ENCODE assay signal across 23 cellular contexts in genomic region chr3:113795693-113796092, GRCh38. TPM values are rescaled to one million over a fixed set of nuclear protein-coding genes. Genes with fewer than 3 reads are reported as not detected.
DNase-seq lines count a peak whose midpoint lies in the region; FAIRE-seq and TF ChIP-seq lines count a peak whose summit lies in the region.
"Had no signal": no experiment of that assay in that cellular context is flagged by ENCODE, and none has a peak within 500 bp of the region (broad histone marks: within the 10 kb centered on the region; RNA-seq: fewer than 3 reads in every experiment).

No MANE protein-coding gene starts in this region.

- H3K4me1 ChIP-seq in A673 (ENCODE audit: insufficient read depth, low read length, poor library complexity, severe bottlenecking) (no peaks in the 10 kb centered on the region), endodermal cell (ENCODE audit: control insufficient read depth, insufficient read depth, low read length) (no peaks in the 10 kb centered on the region)
- H3K4me1 ChIP-seq: SJCRH30 had no signal

- CTCF ChIA-PET in A673 (lab: Charles Lee): no interaction called here

- H3K27ac Mint-ChIP-seq in endodermal cell (no peak overlapping the region), mesothelial cell of epicardium (no peak overlapping the region)

- H3K27me3 Mint-ChIP-seq in endodermal cell (ENCODE audit: insufficient read depth) (no peaks in the 10 kb centered on the region), mesothelial cell of epicardium (ENCODE audit: low read depth) (no peaks in the 10 kb centered on the region)
- H3K27me3 Mint-ChIP-seq: CD4-positive, alpha-beta memory T cell had no signal

- DNase-seq in A673 (ENCODE audit: low spot score): no peak
- no peak for DNase-seq in RCC 7860 (ENCODE audit: low spot score)
- DNase-seq in endodermal cell: no peak
- no peak for DNase-seq in mesothelial cell of epicardium (ENCODE audit: low spot score in 2 of 2, unreplicated experiment in 2 of 2)
- no peak for DNase-seq in NK-92 treated with Interleukin-12 subunit alpha and Interleukin-12 subunit beta, amount 100 ng/mL, for 24 hours (lab: John Stamatoyannopoulos, UW)
- no peak for DNase-seq in KBM-7
- DNase-seq in activated CD4-positive, alpha-beta T cell treated with anti-CD3 and anti-CD28 coated beads for 48 hours: no peak
- DNase-seq: AML-193; C1 segment of cervical spinal cord; CD4-positive, alpha-beta memory T cell; COR-L47; DMS53; GM23248; H7; Karpas-422; NCI-H1092; NCI-H1417 treated with DMSO at 0.1 percent for 48 hours; NCI-H1694 treated with DMSO at 0.1 percent for 48 hours; NCI-H2081; NCI-H2227 treated with DMSO at 0.1 percent for 48 hours; NCI-H526 treated with DMSO at 0.1 percent for 48 hours; OCI-M1; SJCRH30 had no signal

- WGBS in endodermal cell (ENCODE audit: insufficient coverage in 1 of 2, insufficient read length in 1 of 2), 2 experiments: 100% methylated on average over 3 of the region's 4 CpGs; no CpG with 5 or more reads in 1 of the 2 experiments

- in situ Hi-C loops in KBM-7 (cut with MboI; ENCODE audit: low pct_unique_long_range_greater_than_20kb, low sequenced_read_pairs): no loop called here

- no peak overlapping the region for H3K4me3 ChIP-seq in A673 (ENCODE audit: low read depth, low read length, poor library complexity, severe bottlenecking)
- no peak overlapping the region for H3K4me3 ChIP-seq in endodermal cell (ENCODE audit: low read length)
- H3K4me3 ChIP-seq: GM23248, SJCRH30 had no signal

- H3K9me3 Mint-ChIP-seq in endodermal cell (no peaks in the 10 kb centered on the region), mesothelial cell of epicardium (no peaks in the 10 kb centered on the region)
- H3K9me3 Mint-ChIP-seq: CD4-positive, alpha-beta memory T cell had no signal

- H3K27ac ChIP-seq in A673 (ENCODE audit: low read depth, low read length, poor library complexity, severe bottlenecking) (no peak overlapping the region), endodermal cell (ENCODE audit: low read depth, low read length) (no peak overlapping the region)
- H3K27ac ChIP-seq: GM23248, SJCRH30 had no signal

- peaks cover 27% of the 10 kb centered on the region for H3K36me3 Mint-ChIP-seq in endodermal cell (ENCODE audit: low read depth)
- peaks cover 27% of the 10 kb centered on the region for H3K36me3 Mint-ChIP-seq in mesothelial cell of epicardium

- H3K4me1 Mint-ChIP-seq in endodermal cell (no peaks in the 10 kb centered on the region), mesothelial cell of epicardium (no peaks in the 10 kb centered on the region)
- H3K4me1 Mint-ChIP-seq: CD4-positive, alpha-beta memory T cell had no signal

- H3K9ac ChIP-seq in endodermal cell (ENCODE audit: extremely low read depth, low read length, poor library complexity, severe bottlenecking): no peak overlapping the region
- H3K9ac ChIP-seq: GM23248 had no signal

- POLR2A ChIA-PET in A673 (lab: Charles Lee; ENCODE audit: low non-redundant PET): no interaction called here

- intact Hi-C loops in A673 (cut with micrococcal nuclease; ENCODE audit: unreplicated experiment): no loop called here

- FAIRE-seq in RCC 7860 (lab: Jason Lieb, UNC): peak; percentile 73

- no peak overlapping the region for H3K4me3 Mint-ChIP-seq in endodermal cell
- no peak overlapping the region for H3K4me3 Mint-ChIP-seq in mesothelial cell of epicardium

- H3K9me3 ChIP-seq in A673 (ENCODE audit: low read depth, low read length, poor library complexity, severe bottlenecking) (no peaks in the 10 kb centered on the region), endodermal cell (ENCODE audit: control insufficient read depth, low read length) (no peaks in the 10 kb centered on the region)
- H3K9me3 ChIP-seq: SJCRH30 had no signal

- no TSS peak for BruUV-seq in A673 (replicated peaks; lab: Mats Ljungman, UMichigan)

- H3K36me3 ChIP-seq in A673 (ENCODE audit: insufficient read depth, low read length, poor library complexity, severe bottlenecking) (peaks cover 20% of the 10 kb centered on the region), endodermal cell (ENCODE audit: control insufficient read depth, insufficient read depth, low read length) (peaks cover 35% of the 10 kb centered on the region)

- H3K27me3 ChIP-seq in A673 (replicated peaks; ENCODE audit: insufficient read depth, low read depth, low read length, poor library complexity) (no peaks in the 10 kb centered on the region), endodermal cell (ENCODE audit: control insufficient read depth, insufficient read depth, low read length, poor library complexity, severe bottlenecking) (no peaks in the 10 kb centered on the region)
- H3K27me3 ChIP-seq: SJCRH30 had no signal

- TF ChIP-seq CTCF in A673 (conservative IDR thresholded peaks at IDR 0.05; ENCODE audit: low read depth, low read length) (0 out of 2 replicates have a peak, but pooled peaks have one; percentile 9), endodermal cell (conservative IDR thresholded peaks at IDR 0.05) (peak; percentile 30), mesothelial cell of epicardium (IDR thresholded peaks at IDR 0.05; ENCODE audit: unreplicated experiment) (peak; percentile 29)

RNA-seq across cellular contexts. Expression of gene GRAMD1C, which starts 42.9 kb away (rescaled TPM):
- total RNA-seq in A673 (2021) (3.1 and 4.5 TPM in 2 replicates), endodermal cell (1 to 10 TPM; 1.6 to 5.1 TPM), mesothelial cell of epicardium (7.5 to 8.0 TPM (median 7.7 TPM) in 3 replicates)
- 2.7 TPM for polyA plus RNA-seq in endodermal cell (2013, experiment 1 of 2)
- polyA plus RNA-seq in endodermal cell (2013, experiment 2 of 2): 3.5 TPM

RNA-seq across cellular contexts. Expression of gene ATP6V1A, which starts 48.9 kb away (rescaled TPM):
- total RNA-seq in A673 (2021) (69.3 and 69.4 TPM in 2 replicates), endodermal cell (10 to 100 TPM; 58.4 to 63.4 TPM), mesothelial cell of epicardium (52.0 to 58.2 TPM (median 52.6 TPM) in 3 replicates)
- 39.3 TPM for polyA plus RNA-seq in endodermal cell (2013, experiment 1 of 2)
- polyA plus RNA-seq in endodermal cell (2013, experiment 2 of 2): 39.2 TPM

RNA-seq across cellular contexts. Expression of gene NAA50, which starts 49.6 kb away (rescaled TPM):
- total RNA-seq in A673 (2021) (229 and 268 TPM in 2 replicates), endodermal cell (100 to 1,000 TPM; 137 to 150 TPM), mesothelial cell of epicardium (83.2 to 87.3 TPM (median 85.9 TPM) in 3 replicates)
- polyA plus RNA-seq in endodermal cell (2013, experiment 1 of 2): 123 TPM
- polyA plus RNA-seq in endodermal cell (2013, experiment 2 of 2): 116 TPM
